19 cellular contexts compared by ENCODE assay signal in genomic region chr15:20271647-20272046, GRCh38.
"Had no signal": no experiment of that assay in that cellular context is flagged by ENCODE, and none has a peak within 500 bp of the region (broad histone marks: within the 10 kb centered on the region; RNA-seq: fewer than 3 reads in every experiment).

No MANE protein-coding gene starts in this region.

- H3K4me2 ChIP-seq: SK-N-SH had no signal

- H3K9me3 ChIP-seq: SK-N-SH had no signal

- ATAC-seq: Panc1, PC-3 had no signal

- H3K27ac ChIP-seq: RWPE1 had no signal

- DNase-seq: KBM-7, NCI-H1092, NCI-H1436, NCI-H187, NCI-H2029, NCI-H2081 treated with DMSO at 0.1 percent for 48 hours, NCI-H2171, NCI-H226, NCI-H446, NCI-H510A, NCI-H524 treated with DMSO at 0.1 percent for 48 hours, NCI-H69, NCI-H774, PC-3, SHP77, SK-N-SH, SW 1271 had no signal
